In the genomic region with DNA sequence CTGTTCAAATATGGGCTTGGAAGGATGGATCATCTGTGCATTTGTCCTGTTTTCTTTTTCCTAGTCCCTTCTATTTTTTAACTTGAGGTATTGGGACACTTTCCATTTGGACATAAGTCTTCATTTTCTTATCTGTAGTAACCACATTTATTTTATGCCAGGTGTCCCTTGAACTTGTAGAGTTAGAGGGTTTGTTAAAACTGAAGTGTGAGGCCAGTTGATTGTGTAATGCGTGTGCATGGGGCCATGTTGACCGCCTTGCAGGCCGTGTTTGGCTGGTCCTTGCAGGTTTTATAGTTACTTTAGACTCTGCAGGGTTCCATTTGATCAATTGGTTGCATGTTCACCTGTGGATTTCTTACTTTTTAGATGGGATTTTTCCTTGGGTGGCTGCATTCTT, we compare ENCODE assay signal across 17 cellular contexts. TPM values are rescaled to one million over a fixed set of nuclear protein-coding genes. Genes with fewer than 3 reads are reported as not detected.
DNase-seq lines count a peak whose midpoint lies in the region; ATAC-seq, FAIRE-seq and TF ChIP-seq lines count a peak whose summit lies in the region.
"Had no signal": no experiment of that assay in that cellular context is flagged by ENCODE, and none has a peak within 500 bp of the region (broad histone marks: within the 10 kb centered on the region; RNA-seq: fewer than 3 reads in every experiment).

No MANE protein-coding gene starts in this region.

- peak overlapping the region; percentile 24 for H3K9ac ChIP-seq in keratinocyte (ENCODE audit: control insufficient read depth, extremely low read depth, insufficient read depth, low read length)

- CTCF ChIA-PET in PC-9 (lab: Charles Lee): interaction anchor here (1.5 kb wide), 1 partner anchor 92 kb away, joined by 5 read pairs; no protein-coding TSS in a partner anchor

- H3K4me2 ChIP-seq in PC-9 (peak overlapping the region; percentile 79), keratinocyte (ENCODE audit: control insufficient read depth, extremely low read depth, insufficient read depth, low read depth, low read length) (peak overlapping the region; percentile 55)

- H3K27me3 ChIP-seq in PC-9 (ENCODE audit: insufficient read depth, low read depth): no peaks in the 10 kb centered on the region
- H3K27me3 ChIP-seq in keratinocyte (ENCODE audit: control insufficient read depth, extremely low read depth, insufficient read depth, low read length): no peaks in the 10 kb centered on the region
- no peaks in the 10 kb centered on the region for H3K27me3 ChIP-seq in stomach
- no peaks in the 10 kb centered on the region for H3K27me3 ChIP-seq in vagina
- H3K27me3 ChIP-seq: heart right ventricle, tibial artery had no signal

- H3K36me3 Mint-ChIP-seq in activated naive CD4-positive, alpha-beta T cell treated with anti-CD3 and anti-CD28 coated beads, Interleukin-2, amount 50 U/mL, for 24 hours: peaks cover 31% of the 10 kb centered on the region

- DNase-seq in activated naive CD4-positive, alpha-beta T cell treated with anti-CD3 and anti-CD28 coated beads, Interleukin-2, amount 50 U/mL, for 16 hours: no peak
- DNase-seq in PC-9 (no peak), keratinocyte (ENCODE audit: low read depth, low spot score) (no peak), stomach (no peak), vagina (ENCODE audit: extremely low spot score in 2 of 2) (no peak), NK-92 (lab: John Stamatoyannopoulos, UW; ENCODE audit: unreplicated experiment) (no peak)
- DNase-seq: activated CD4-positive, CD25-positive, alpha-beta regulatory T cell; GDM1; heart right ventricle; NCI-H2029; NCI-H524 treated with DMSO at 0.1 percent for 48 hours; retina; tibial artery had no signal

- no TSS peak for BruUV-seq in PC-9 (replicated peaks; lab: Mats Ljungman, UMichigan)

- intact Hi-C loops in PC-9 (cut with micrococcal nuclease; ENCODE audit: unreplicated experiment): loop anchor here (1.0 to 10.0 kb wide), 4 partner anchors 93 to 363 kb away; a partner anchor contains a TSS
- intact Hi-C loops in stomach (cut with DNase I; ENCODE audit: low total_unique reads): loop anchor here (10.0 kb wide), 1 partner anchor 53 kb away; no protein-coding TSS in a partner anchor
- intact Hi-C loops in vagina (cut with DNase I): no loop called here

- no peak overlapping the region for H3K4me3 Mint-ChIP-seq in activated naive CD4-positive, alpha-beta T cell treated with anti-CD3 and anti-CD28 coated beads, Interleukin-2, amount 50 U/mL, for 24 hours

- H3K79me2 ChIP-seq in PC-9 (ENCODE audit: low read depth) (peaks cover 51% of the 10 kb centered on the region), keratinocyte (ENCODE audit: control insufficient read depth, insufficient read depth, low read length) (peaks cover 27% of the 10 kb centered on the region)

- peaks cover 61% of the 10 kb centered on the region for H3K4me1 Mint-ChIP-seq in activated naive CD4-positive, alpha-beta T cell treated with anti-CD3 and anti-CD28 coated beads, Interleukin-2, amount 50 U/mL, for 24 hours

- no peaks in the 10 kb centered on the region for H3K9me3 Mint-ChIP-seq in activated naive CD4-positive, alpha-beta T cell treated with anti-CD3 and anti-CD28 coated beads, Interleukin-2, amount 50 U/mL, for 24 hours

- POLR2A ChIA-PET in PC-9 (lab: Charles Lee; ENCODE audit: unreplicated experiment): interaction anchor here (0.7 kb wide), 1 partner anchor 93 kb away, joined by 3 read pairs; no protein-coding TSS in a partner anchor

- peak overlapping the region; percentile 84 for H3K27ac ChIP-seq in PC-9
- peak overlapping the region; percentile 68 for H3K27ac ChIP-seq in keratinocyte (ENCODE audit: control insufficient read depth, insufficient read depth, low read length)
- H3K27ac ChIP-seq in stomach: peak overlapping the region; percentile 39 to 71 (median 60)
- H3K27ac ChIP-seq in vagina: no peak overlapping the region
- H3K27ac ChIP-seq: heart right ventricle, tibial artery had no signal

- TF ChIP-seq CTCF in PC-9 (conservative IDR thresholded peaks at IDR 0.05) (no peak), keratinocyte (optimal IDR thresholded peaks at IDR 0.05 in 1 of 3, IDR thresholded peaks at IDR 0.05 in 1 of 3, conservative IDR thresholded peaks at IDR 0.05 in 1 of 3; ENCODE audit: extremely low read depth in 1 of 3, insufficient read depth in 2 of 3, low read length in 3 of 3) (no peak), stomach (IDR thresholded peaks at IDR 0.05) (no peak), vagina (IDR thresholded peaks at IDR 0.05) (no peak)

- no peaks in the 10 kb centered on the region for H3K9me2 ChIP-seq in PC-9 (ENCODE audit: insufficient read depth)

- H3K4me1 ChIP-seq in PC-9 (replicated peaks; ENCODE audit: insufficient read depth) (peaks cover 56% of the 10 kb centered on the region), keratinocyte (ENCODE audit: control insufficient read depth, extremely low read depth, insufficient read depth, low read length) (peaks cover 22% of the 10 kb centered on the region), stomach (peaks cover 41 to 64% (median 51%) of the 10 kb centered on the region in 4 donors), vagina (peaks cover 44% of the 10 kb centered on the region)
- H3K4me1 ChIP-seq: tibial artery had no signal

- peak overlapping the region; percentile 41; the same call in 1 of the 2 replicates for H3K4me3 ChIP-seq in PC-9
- no peak overlapping the region for H3K4me3 ChIP-seq in keratinocyte (ENCODE audit: control insufficient read depth in 2 of 3, extremely low read depth in 1 of 3, insufficient read depth in 2 of 3, low read depth in 1 of 3, low read length in 3 of 3)
- no peak overlapping the region for H3K4me3 ChIP-seq in stomach
- no peak overlapping the region for H3K4me3 ChIP-seq in vagina
- H3K4me3 ChIP-seq: heart right ventricle, tibial artery had no signal

- peaks cover 11% of the 10 kb centered on the region for H4K20me1 ChIP-seq in PC-9 (ENCODE audit: insufficient read depth)
- H4K20me1 ChIP-seq in keratinocyte (ENCODE audit: control insufficient read depth, extremely low read depth, insufficient read depth, low read length): peaks cover 6% of the 10 kb centered on the region

- H3K27me3 Mint-ChIP-seq in activated naive CD4-positive, alpha-beta T cell treated with anti-CD3 and anti-CD28 coated beads, Interleukin-2, amount 50 U/mL, for 24 hours: no peaks in the 10 kb centered on the region

- H2AFZ ChIP-seq in PC-9 (no peak overlapping the region), keratinocyte (ENCODE audit: control insufficient read depth, low read length) (no peak overlapping the region)

- peaks cover 34% of the 10 kb centered on the region for H3K36me3 ChIP-seq in PC-9 (ENCODE audit: low read depth)
- peaks cover 17 to 32% of the 10 kb centered on the region in 2 experiments for H3K36me3 ChIP-seq in keratinocyte (ENCODE audit: control insufficient read depth in 2 of 2, extremely low read depth in 1 of 2, insufficient read depth in 2 of 2, low read length in 2 of 2)
- peaks cover 42 to 88% (median 79%) of the 10 kb centered on the region in 4 donors for H3K36me3 ChIP-seq in stomach
- H3K36me3 ChIP-seq in vagina: peaks cover 0 to 39% of the 10 kb centered on the region in 2 donors

- no peaks in the 10 kb centered on the region for H3K9me1 ChIP-seq in keratinocyte (ENCODE audit: control insufficient read depth, extremely low read depth, insufficient read depth, low read length)

- ATAC-seq in GM18517 (IDR thresholded peaks at IDR 0.05; ENCODE audit: unreplicated experiment): no peak
- ATAC-seq: esophagus mucosa, heart right ventricle, Panc1 had no signal

- H3K9me3 ChIP-seq in PC-9 (ENCODE audit: insufficient read depth, low read depth) (no peaks in the 10 kb centered on the region), keratinocyte (ENCODE audit: control insufficient read depth, low read depth, low read length) (no peaks in the 10 kb centered on the region), stomach (no peaks in the 10 kb centered on the region), vagina (no peaks in the 10 kb centered on the region)
- H3K9me3 ChIP-seq: heart right ventricle, tibial artery had no signal

- TF ChIP-seq EP300 in stomach (IDR thresholded peaks at IDR 0.05): no peak

- dilution Hi-C loops in keratinocyte (cut with MboI; ENCODE audit: extremely low pct_ligation_motif_present, low sequenced_read_pairs): no loop called here

- H3F3A ChIP-seq in PC-9 (ENCODE audit: insufficient read depth, low read depth): peaks cover 62% of the 10 kb centered on the region

- no peak for TF ChIP-seq POLR2A in stomach (IDR thresholded peaks at IDR 0.05)
- no peak for TF ChIP-seq POLR2A in vagina (IDR thresholded peaks at IDR 0.05)

- FAIRE-seq in keratinocyte (lab: Jason Lieb, UNC): no peak

- peak overlapping the region; percentile 79 for H3K27ac Mint-ChIP-seq in activated naive CD4-positive, alpha-beta T cell treated with anti-CD3 and anti-CD28 coated beads, Interleukin-2, amount 50 U/mL, for 24 hours

- WGBS in stomach, 5 donors: 47 to 78% (median 59%) methylated on average over 3 of the region's 3 CpGs

RNA-seq across cellular contexts. Expression of a gene that starts 21.0 kb away (rescaled TPM):
- total RNA-seq in PC-9 (2021): 133 and 148 TPM in 2 replicates
- 58.7 to 107 TPM (median 102 TPM) in 3 replicates for polyA plus RNA-seq in keratinocyte
- 22.6 TPM for polyA plus RNA-seq in keratinocyte (2011; ENCODE audit: low read depth)
- 78.1 and 80.2 TPM in 2 replicates for polyA plus RNA-seq in keratinocyte (2011; cell fraction: cytosol; rRNA removed)
- polyA plus RNA-seq in keratinocyte (2011; cell fraction: nucleus; rRNA removed): 51.1 and 61.4 TPM in 2 replicates
- polyA plus RNA-seq in keratinocyte (2012; ENCODE audit: low replicate concordance): 47.7 and 86.4 TPM in 2 replicates
- polyA minus RNA-seq in keratinocyte: 41.4 to 55.0 TPM (median 42.4 TPM) in 3 replicates
- 32.4 TPM for polyA minus RNA-seq in keratinocyte (2011; cell fraction: cytosol; rRNA and poly(A)+ RNA removed)
- 11.6 and 20.2 TPM in 2 replicates for polyA minus RNA-seq in keratinocyte (2011; cell fraction: nucleus; rRNA and poly(A)+ RNA removed)
- total RNA-seq in stomach: 100 to 1,000 TPM in 1 of 5 donors, 10 to 100 TPM in 4; 16.2 to 373 (median 38.7) TPM
- polyA plus RNA-seq in stomach: 10 to 100 TPM; 37.8 to 53.9 (median 48.4) TPM
- total RNA-seq in vagina: 32.7 TPM

RNA-seq across cellular contexts. Expression of a gene that starts 38.1 kb away (rescaled TPM):
- total RNA-seq in PC-9 (2021) (41.6 and 51.9 TPM in 2 replicates), stomach (10 to 100 TPM; 14.7 to 78.5 (median 38.8) TPM), vagina (21.9 TPM)
- polyA plus RNA-seq in keratinocyte (2.9 to 12.6 TPM (median 5.6 TPM) in 3 replicates), stomach (1 to 10 TPM; 4.7 to 8.5 (median 5.7) TPM)
- 14.6 TPM for polyA plus RNA-seq in keratinocyte (2011; ENCODE audit: low read depth)
- polyA plus RNA-seq in keratinocyte (2011; cell fraction: cytosol; rRNA removed): 5.8 and 6.6 TPM in 2 replicates
- polyA plus RNA-seq in keratinocyte (2011; cell fraction: nucleus; rRNA removed): 21.0 and 21.7 TPM in 2 replicates
- 11.7 and 33.6 TPM in 2 replicates for polyA plus RNA-seq in keratinocyte (2012; ENCODE audit: low replicate concordance)
- 4.5 to 37.4 TPM (median 8.4 TPM) in 3 replicates for polyA minus RNA-seq in keratinocyte
- polyA minus RNA-seq in keratinocyte (2011; cell fraction: cytosol; rRNA and poly(A)+ RNA removed): 13.8 TPM
- polyA minus RNA-seq in keratinocyte (2011; cell fraction: nucleus; rRNA and poly(A)+ RNA removed): 13.6 and 27.9 TPM in 2 replicates
